ENCODE assay signal across 8 cellular contexts in the genomic region with DNA sequence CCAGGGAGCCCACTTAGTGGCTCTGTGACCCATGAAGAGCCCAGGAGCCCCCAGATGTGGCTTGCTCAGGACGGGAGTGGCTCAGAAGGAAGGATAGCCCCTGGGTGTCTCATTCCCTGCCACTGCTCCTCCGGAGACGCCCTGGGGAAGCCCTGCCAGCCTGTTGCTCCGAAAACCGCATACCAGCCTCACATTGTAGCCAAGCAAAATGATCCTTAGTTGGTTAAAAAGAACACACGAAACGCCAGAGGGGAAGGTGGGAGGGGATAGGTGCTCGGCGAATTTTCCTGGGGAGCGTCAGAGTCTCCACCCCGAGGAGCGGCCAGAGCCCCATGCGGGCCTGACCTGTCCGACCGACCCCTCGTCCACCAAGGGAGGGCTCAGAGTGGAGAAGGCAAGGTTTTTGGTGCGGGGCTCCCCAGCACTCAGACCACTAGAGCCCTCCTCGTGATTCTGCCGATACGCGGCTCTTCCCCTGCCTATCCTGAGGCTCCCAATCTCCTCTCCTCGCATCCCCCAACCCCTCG. TPM values are rescaled to one million over a fixed set of nuclear protein-coding genes. Genes with fewer than 3 reads are reported as not detected.
A peak's percentile ranks its signal among the peaks of the same experiment; 100 is the strongest.
DNase-seq lines count a peak whose midpoint lies in the region; ATAC-seq and TF ChIP-seq lines count a peak whose summit lies in the region.

No MANE protein-coding gene starts in this region.

- no peak for DNase-seq in CD4-positive, alpha-beta T cell
- peak in 1 of 2 donors; percentile 58 for DNase-seq in foreskin keratinocyte
- peak; percentile 44 to 60 (median 51) for DNase-seq in ovary
- no peak for DNase-seq in stimulated activated CD4-positive, alpha-beta T cell treated with anti-CD3 and anti-CD28 coated beads, Interleukin-1b, Interleukin-23, amount 100 ng/mL, for 48 hours
- no peak for DNase-seq in stimulated activated CD8-positive, alpha-beta memory T cell treated with anti-CD3 and anti-CD28 coated beads, Interleukin-4, amount 100 ng/mL, for 48 hours
- no peak for DNase-seq in central memory CD4-positive, alpha-beta T cell

- intact Hi-C loops in CD4-positive, alpha-beta T cell (cut with DNase I, micrococcal nuclease): no loop called here
- intact Hi-C loops in ovary (cut with DNase I): loop anchor here (2.0 to 5.0 kb wide), 4 partner anchors 39 to 104 kb away; partner anchors contain the start of genes DIXDC1 (in 3 of the 4), CFAP68 (in 2 of the 4), FDXACB1 (in 2 of the 4) and ALG9 (in 1 of the 4)

- H3K36me3 Mint-ChIP-seq in CD4-positive, alpha-beta T cell (ENCODE audit: low read depth): no peaks in the 10 kb centered on the region

- no peaks in the 10 kb centered on the region for H3K36me3 ChIP-seq in ovary

- H3K4me3 ChIP-seq in WI38 (ENCODE audit: low read depth, low read length) (peak overlapping the region; percentile 32; the same call in 1 of the 2 replicates), ovary (peak overlapping the region; percentile 72)

- H3K4me3 Mint-ChIP-seq in CD4-positive, alpha-beta T cell: peak overlapping the region; percentile 65

- H3K4me1 Mint-ChIP-seq in CD4-positive, alpha-beta T cell (ENCODE audit: low read depth): peaks cover 10% of the 10 kb centered on the region

- H3K27me3 ChIP-seq in CD4-positive, alpha-beta T cell (ENCODE audit: control insufficient read depth, insufficient read depth, low read length): peaks cover 16% of the 10 kb centered on the region
- H3K27me3 ChIP-seq in foreskin keratinocyte (no peaks in the 10 kb centered on the region), ovary (no peaks in the 10 kb centered on the region)

- CTCF ChIA-PET in CD4-positive, alpha-beta T cell (lab: Charles Lee): no interaction called here

- H3K9me3 Mint-ChIP-seq in CD4-positive, alpha-beta T cell: no peaks in the 10 kb centered on the region

- TF ChIP-seq POLR2A in ovary (IDR thresholded peaks at IDR 0.05): no peak

- no peak overlapping the region for H3K27ac Mint-ChIP-seq in CD4-positive, alpha-beta T cell

- POLR2A ChIA-PET in CD4-positive, alpha-beta T cell (lab: Charles Lee): interaction anchor here (1.3 kb wide), 1 partner anchor 50 kb away, joined by 5 read pairs; no protein-coding TSS in a partner anchor

- H3K9me3 ChIP-seq in CD4-positive, alpha-beta T cell (ENCODE audit: control insufficient read depth, low read length): no peaks in the 10 kb centered on the region
- H3K9me3 ChIP-seq in ovary: no peaks in the 10 kb centered on the region

- no peak for TF ChIP-seq CTCF in CD4-positive, alpha-beta T cell (IDR thresholded peaks at IDR 0.05)
- TF ChIP-seq CTCF in WI38 (IDR thresholded peaks at IDR 0.05; ENCODE audit: low read depth, low read length): no peak
- TF ChIP-seq CTCF in foreskin keratinocyte (conservative IDR thresholded peaks at IDR 0.05): no peak
- no peak for TF ChIP-seq CTCF in ovary (IDR thresholded peaks at IDR 0.05)

- ATAC-seq in CD4-positive, alpha-beta T cell (ENCODE audit: poor library complexity): no peak
- peak; percentile 51 for ATAC-seq in foreskin keratinocyte
- ATAC-seq in GM19023 (IDR thresholded peaks at IDR 0.05; ENCODE audit: unreplicated experiment): no peak

- H3K27ac ChIP-seq in CD4-positive, alpha-beta T cell (ENCODE audit: low read depth, low read length): no peak overlapping the region
- H3K27ac ChIP-seq in foreskin keratinocyte (peak overlapping the region; percentile 71), ovary (peak overlapping the region; percentile 84 to 86)

- peaks cover 34% of the 10 kb centered on the region for H3K27me3 Mint-ChIP-seq in CD4-positive, alpha-beta T cell

- 7 to 15% (median 9%) methylated on average over 22 to 23 of the region's 23 CpGs for WGBS in ovary, 3 donors

- H3K4me1 ChIP-seq in foreskin keratinocyte: peaks cover 7% of the 10 kb centered on the region
- H3K4me1 ChIP-seq in ovary (ENCODE audit: insufficient read depth): peaks cover 9% of the 10 kb centered on the region

- no peak for TF ChIP-seq EP300 in ovary (IDR thresholded peaks at IDR 0.05)

RNA-seq across cellular contexts. Expression of gene DIXDC1, which starts 39.5 kb away (rescaled TPM):
- total RNA-seq in CD4-positive, alpha-beta T cell: under 1 TPM; 0.78 to 0.85 TPM
- total RNA-seq in foreskin keratinocyte: 4.7 and 7.3 TPM in 2 replicates
- 1.3 TPM in 2 replicates for polyA plus RNA-seq in foreskin keratinocyte
- total RNA-seq in ovary: 10 to 100 TPM; 17.0 to 25.4 (median 23.7) TPM
- 10 to 100 TPM; 10.3 to 37.9 TPM for polyA plus RNA-seq in ovary

RNA-seq across cellular contexts. Expression of gene DLAT, which starts 48.5 kb away (rescaled TPM):
- 10 to 100 TPM; 10.7 to 10.8 TPM for total RNA-seq in CD4-positive, alpha-beta T cell
- 48.4 and 50.7 TPM in 2 replicates for total RNA-seq in foreskin keratinocyte
- 13.9 and 17.4 TPM in 2 replicates for polyA plus RNA-seq in foreskin keratinocyte
- total RNA-seq in ovary: 10 to 100 TPM; 10.8 to 26.4 (median 19.9) TPM
- 10 to 100 TPM; 11.1 to 27.8 TPM for polyA plus RNA-seq in ovary

RNA-seq across cellular contexts. Expression of gene C11orf52, which starts 58.0 kb away (rescaled TPM):
- total RNA-seq in CD4-positive, alpha-beta T cell: not detected
- total RNA-seq in foreskin keratinocyte: 1.2 and 2.0 TPM in 2 replicates
- 1.5 and 3.0 TPM in 2 replicates for polyA plus RNA-seq in foreskin keratinocyte
- total RNA-seq in ovary: 1 to 10 TPM in 6 of 7 donors, not detected in 1; 1.3 to 5.9 (median 1.9) TPM
- polyA plus RNA-seq in ovary: 1 to 10 TPM; 2.4 to 3.7 TPM

Comparison
In these comparisons a context has a peak if more than half of its experiments do, and no peak if none do; other contexts are left out.
1. DNase-seq: peak in ovary (5 of 5); none in CD4-positive, alpha-beta T cell (0 of 10), stimulated activated CD4-positive, alpha-beta T cell treated with anti-CD3 and anti-CD28 coated beads, Interleukin-1b, Interleukin-23, amount 100 ng/mL, for 48 hours (single experiment), stimulated activated CD8-positive, alpha-beta memory T cell treated with anti-CD3 and anti-CD28 coated beads, Interleukin-4, amount 100 ng/mL, for 48 hours (single experiment) and central memory CD4-positive, alpha-beta T cell (single experiment).
2. intact Hi-C loops: an anchor here in ovary (2.0 to 5.0 kb wide); none called in CD4-positive, alpha-beta T cell.